ENCODE assay signal across 11 cellular contexts in genomic region chr3:8499181-8499611, GRCh38. TPM values are rescaled to one million over a fixed set of nuclear protein-coding genes. Genes with fewer than 3 reads are reported as not detected.
DNase-seq lines count a peak whose midpoint lies in the region; ATAC-seq and TF ChIP-seq lines count a peak whose summit lies in the region.
"Had no signal": no experiment of that assay in that cellular context is flagged by ENCODE, and none has a peak within 500 bp of the region (broad histone marks: within the 10 kb centered on the region; RNA-seq: fewer than 3 reads in every experiment).

No MANE protein-coding gene starts in this region.

- no peak for ATAC-seq in activated CD8-positive, alpha-beta memory T cell treated with anti-CD3 and anti-CD28 coated beads, Interleukin-2, amount 10 ng/mL, durations not matched to agents 7 days and 5 days
- ATAC-seq in activated CD8-positive, alpha-beta T cell treated with anti-CD3 and anti-CD28 coated beads, Interleukin-2, amount 10 ng/mL, durations not matched to agents 7 days and 5 days, result no peak
- ATAC-seq in HG03354 (IDR thresholded peaks at IDR 0.05; ENCODE audit: poor library complexity, severe bottlenecking, unreplicated experiment), result no peak

- H3K27me3 ChIP-seq in esophagus muscularis mucosa, result no peaks in the 10 kb centered on the region
- H3K27me3 ChIP-seq: BLaER1 had no signal

- peaks cover 22 to 43% (median 28%) of the 10 kb centered on the region in 4 donors for H3K4me1 ChIP-seq in esophagus muscularis mucosa

- intact Hi-C loops in esophagus muscularis mucosa (cut with DNase I), result loop anchor here (5.0 kb wide), 1 partner anchor 52 kb away; no protein-coding TSS in a partner anchor

- POLR2A ChIA-PET in activated CD8-positive, alpha-beta T cell treated with anti-CD3 and anti-CD28 coated beads, Interleukin-2, amount 10 ng/mL, durations not matched to agents 7 days and 5 days (lab: Charles Lee), result no interaction called here

- no peak overlapping the region for H3K4me3 Mint-ChIP-seq in activated CD8-positive, alpha-beta memory T cell treated with anti-CD3 and anti-CD28 coated beads, Interleukin-2, amount 10 ng/mL, durations not matched to agents 7 days and 5 days
- no peak overlapping the region for H3K4me3 Mint-ChIP-seq in activated CD8-positive, alpha-beta T cell treated with anti-CD3 and anti-CD28 coated beads, Interleukin-2, amount 10 ng/mL, durations not matched to agents 7 days and 5 days

- H3K9me3 ChIP-seq in esophagus muscularis mucosa, result no peaks in the 10 kb centered on the region

- no peaks in the 10 kb centered on the region for H3K36me3 ChIP-seq in esophagus muscularis mucosa
- H3K36me3 ChIP-seq: BLaER1 had no signal

- DNase-seq in DMS153 (lab: John Stamatoyannopoulos, UW) (peak; percentile 78), NCI-H69 (lab: John Stamatoyannopoulos, UW) (peak; percentile 9), esophagus muscularis mucosa (ENCODE audit: extremely low spot score) (no peak), myocyte (ENCODE audit: low read depth) (peak; percentile 30), germinal center (ENCODE audit: low spot score) (no peak)
- DNase-seq in activated CD8-positive, alpha-beta memory T cell treated with anti-CD3 and anti-CD28 coated beads, Interleukin-2, amount 10 ng/mL, durations not matched to agents 7 days and 5 days, result no peak
- DNase-seq in activated CD8-positive, alpha-beta T cell treated with anti-CD3 and anti-CD28 coated beads, Interleukin-2, amount 10 ng/mL, durations not matched to agents 7 days and 5 days, result no peak
- DNase-seq: MM.1S, T-helper 9 cell had no signal

- peak overlapping the region; percentile 85 to 88 (median 88) for H3K27ac ChIP-seq in esophagus muscularis mucosa (replicated peaks in 1 of 4)
- H3K27ac ChIP-seq: BLaER1 had no signal

- no peak for TF ChIP-seq POLR2A in esophagus muscularis mucosa (IDR thresholded peaks at IDR 0.05; ENCODE audit: low read depth)

- H3K27me3 Mint-ChIP-seq in activated CD8-positive, alpha-beta memory T cell treated with anti-CD3 and anti-CD28 coated beads, Interleukin-2, amount 10 ng/mL, durations not matched to agents 7 days and 5 days, result peaks cover 21% of the 10 kb centered on the region
- peaks cover 22% of the 10 kb centered on the region for H3K27me3 Mint-ChIP-seq in activated CD8-positive, alpha-beta T cell treated with anti-CD3 and anti-CD28 coated beads, Interleukin-2, amount 10 ng/mL, durations not matched to agents 7 days and 5 days (ENCODE audit: low read depth)

- H3K4me1 Mint-ChIP-seq in activated CD8-positive, alpha-beta memory T cell treated with anti-CD3 and anti-CD28 coated beads, Interleukin-2, amount 10 ng/mL, durations not matched to agents 7 days and 5 days, result peaks cover 5% of the 10 kb centered on the region
- H3K4me1 Mint-ChIP-seq in activated CD8-positive, alpha-beta T cell treated with anti-CD3 and anti-CD28 coated beads, Interleukin-2, amount 10 ng/mL, durations not matched to agents 7 days and 5 days (ENCODE audit: low read depth), result peaks cover 9% of the 10 kb centered on the region

- CTCF ChIA-PET in activated CD8-positive, alpha-beta memory T cell treated with anti-CD3 and anti-CD28 coated beads, Interleukin-2, amount 10 ng/mL, durations not matched to agents 7 days and 5 days (lab: Charles Lee), result interaction anchor here (0.7 kb wide), 1 partner anchor 38 kb away, joined by 3 read pairs; no protein-coding TSS in a partner anchor
- CTCF ChIA-PET in activated CD8-positive, alpha-beta T cell treated with anti-CD3 and anti-CD28 coated beads, Interleukin-2, amount 10 ng/mL, durations not matched to agents 7 days and 5 days (lab: Charles Lee), result no interaction called here

- TF ChIP-seq EP300 in esophagus muscularis mucosa (IDR thresholded peaks at IDR 0.05), result no peak

- WGBS in esophagus muscularis mucosa, result 53% methylated on average over 1 of the region's 1 CpG

- H3K4me3 ChIP-seq in esophagus muscularis mucosa, result no peak overlapping the region
- H3K4me3 ChIP-seq: BLaER1 had no signal

- H3K9me3 Mint-ChIP-seq in activated CD8-positive, alpha-beta memory T cell treated with anti-CD3 and anti-CD28 coated beads, Interleukin-2, amount 10 ng/mL, durations not matched to agents 7 days and 5 days (ENCODE audit: low read depth), result no peaks in the 10 kb centered on the region
- H3K9me3 Mint-ChIP-seq in activated CD8-positive, alpha-beta T cell treated with anti-CD3 and anti-CD28 coated beads, Interleukin-2, amount 10 ng/mL, durations not matched to agents 7 days and 5 days (ENCODE audit: insufficient read depth), result no peaks in the 10 kb centered on the region

- H3K36me3 Mint-ChIP-seq in activated CD8-positive, alpha-beta memory T cell treated with anti-CD3 and anti-CD28 coated beads, Interleukin-2, amount 10 ng/mL, durations not matched to agents 7 days and 5 days, result no peaks in the 10 kb centered on the region
- no peaks in the 10 kb centered on the region for H3K36me3 Mint-ChIP-seq in activated CD8-positive, alpha-beta T cell treated with anti-CD3 and anti-CD28 coated beads, Interleukin-2, amount 10 ng/mL, durations not matched to agents 7 days and 5 days (ENCODE audit: low read depth)

- no peak for TF ChIP-seq CTCF in esophagus muscularis mucosa (IDR thresholded peaks at IDR 0.05)

- H3K27ac Mint-ChIP-seq in activated CD8-positive, alpha-beta memory T cell treated with anti-CD3 and anti-CD28 coated beads, Interleukin-2, amount 10 ng/mL, durations not matched to agents 7 days and 5 days, result no peak overlapping the region
- no peak overlapping the region for H3K27ac Mint-ChIP-seq in activated CD8-positive, alpha-beta T cell treated with anti-CD3 and anti-CD28 coated beads, Interleukin-2, amount 10 ng/mL, durations not matched to agents 7 days and 5 days

RNA-seq across cellular contexts. Expression of gene LMCD1, which starts 2.4 kb away (rescaled TPM):
- total RNA-seq in esophagus muscularis mucosa, result 100 to 1,000 TPM in 2 of 4 donors, 10 to 100 TPM in 2; 43.2 to 576 (median 131) TPM
- total RNA-seq in myocyte, result 21.9 and 24.9 TPM in 2 replicates
- 363 TPM for polyA plus RNA-seq in myocyte (2012)
- 10 to 100 TPM in 1 of 2 experiments, 1 to 10 TPM in 1; 2.3 to 10.0 TPM for total RNA-seq in activated CD8-positive, alpha-beta memory T cell treated with anti-CD3 and anti-CD28 coated beads, Interleukin-2, amount 10 ng/mL, durations not matched to agents 7 days and 5 days
- total RNA-seq in activated CD8-positive, alpha-beta T cell treated with anti-CD3 and anti-CD28 coated beads, Interleukin-2, amount 10 ng/mL, durations not matched to agents 7 days and 5 days, result 1 to 10 TPM in 1 of 2 experiments, under 1 TPM in 1; 0.53 to 1.2 TPM

Comparison
In these comparisons a context has a peak if more than half of its experiments do, and no peak if none do; other contexts are left out.
1. DNase-seq: peak in DMS153 (single experiment), NCI-H69 (single experiment) and myocyte (single experiment); none in esophagus muscularis mucosa (single experiment), activated CD8-positive, alpha-beta memory T cell treated with anti-CD3 and anti-CD28 coated beads, Interleukin-2, amount 10 ng/mL, durations not matched to agents 7 days and 5 days (single experiment), activated CD8-positive, alpha-beta T cell treated with anti-CD3 and anti-CD28 coated beads, Interleukin-2, amount 10 ng/mL, durations not matched to agents 7 days and 5 days (single experiment) and germinal center (single experiment).